In genomic region chr6:91268941-91269340, GRCh38 we compare ENCODE assay signal across 28 cellular contexts.
"Had no signal": no experiment of that assay in that cellular context is flagged by ENCODE, and none has a peak within 500 bp of the region (broad histone marks: within the 10 kb centered on the region; RNA-seq: fewer than 3 reads in every experiment).

No MANE protein-coding gene starts in this region.

- H3K4me1 Mint-ChIP-seq: activated CD4-positive, alpha-beta memory T cell treated with anti-CD3 and anti-CD28 coated beads, Interleukin-2, amount 10 ng/mL, durations not matched to agents 7 days and 5 days; activated CD4-positive, alpha-beta T cell treated with anti-CD3 and anti-CD28 coated beads for 36 hours; activated naive CD4-positive, alpha-beta T cell treated with anti-CD3 and anti-CD28 coated beads, Interleukin-2, amount 10 ng/mL, durations not matched to agents 7 days and 5 days; activated naive CD8-positive, alpha-beta T cell treated with anti-CD3 and anti-CD28 coated beads for 36 hours had no signal

- H3K9me3 Mint-ChIP-seq: activated T-cell treated with anti-CD3 and anti-CD28 coated beads, Interleukin-2, amount 50 U/mL, for 72 hours; activated T-helper 2 cell treated with anti-CD3 and anti-CD28 coated beads, Interferon-gamma antibody, Interleukin-2, Interleukin-4, amounts not matched to agents 10 μg/mL and 5 μg/mL and 100 μg/mL, durations not matched to agents 14 hours and 24 hours and 36 hours had no signal

- H3K4me1 ChIP-seq: body of pancreas, SJCRH30 had no signal

- H3K36me3 ChIP-seq: cardiac muscle cell, SJCRH30, WERI-Rb-1 had no signal

- H3K27ac ChIP-seq: body of pancreas, cardiac muscle cell, SJCRH30, WERI-Rb-1 had no signal

- ATAC-seq: activated CD4-positive, alpha-beta T cell treated with anti-CD3 and anti-CD28 coated beads for 36 hours; activated T-cell treated with anti-CD3 and anti-CD28 coated beads, Interleukin-2, amount 50 U/mL, for 72 hours; body of pancreas; K562; Panc1; Right ventricle myocardium inferior had no signal

- H3K27ac Mint-ChIP-seq: activated CD4-positive, alpha-beta memory T cell treated with anti-CD3 and anti-CD28 coated beads, Interleukin-2, amount 10 ng/mL, durations not matched to agents 7 days and 5 days; activated CD4-positive, alpha-beta T cell treated with anti-CD3 and anti-CD28 coated beads for 36 hours; activated naive CD4-positive, alpha-beta T cell treated with anti-CD3 and anti-CD28 coated beads, Interleukin-2, amount 10 ng/mL, durations not matched to agents 7 days and 5 days; activated naive CD8-positive, alpha-beta T cell treated with anti-CD3 and anti-CD28 coated beads for 36 hours; activated T-cell treated with anti-CD3 and anti-CD28 coated beads, Interleukin-2, amount 50 U/mL, for 72 hours; activated T-helper 2 cell treated with anti-CD3 and anti-CD28 coated beads, Interferon-gamma antibody, Interleukin-2, Interleukin-4, amounts not matched to agents 10 μg/mL and 5 μg/mL and 100 μg/mL, durations not matched to agents 14 hours and 24 hours and 36 hours had no signal

- H3K9ac ChIP-seq: SK-N-SH had no signal

- H3K36me3 Mint-ChIP-seq: activated naive CD4-positive, alpha-beta T cell treated with anti-CD3 and anti-CD28 coated beads, Interleukin-2, amount 10 ng/mL, durations not matched to agents 7 days and 5 days; activated naive CD8-positive, alpha-beta T cell treated with anti-CD3 and anti-CD28 coated beads for 36 hours had no signal

- H3K4me3 Mint-ChIP-seq: activated CD4-positive, alpha-beta memory T cell treated with anti-CD3 and anti-CD28 coated beads, Interleukin-2, amount 10 ng/mL, durations not matched to agents 7 days and 5 days; activated CD4-positive, alpha-beta T cell treated with anti-CD3 and anti-CD28 coated beads for 36 hours; activated naive CD4-positive, alpha-beta T cell treated with anti-CD3 and anti-CD28 coated beads, Interleukin-2, amount 10 ng/mL, durations not matched to agents 7 days and 5 days; activated naive CD8-positive, alpha-beta T cell treated with anti-CD3 and anti-CD28 coated beads for 36 hours; activated T-cell treated with anti-CD3 and anti-CD28 coated beads, Interleukin-2, amount 50 U/mL, for 72 hours had no signal

- DNase-seq: activated CD4-positive, alpha-beta memory T cell treated with anti-CD3 and anti-CD28 coated beads, Interleukin-2, amount 10 ng/mL, durations not matched to agents 7 days and 5 days; activated CD4-positive, alpha-beta T cell treated with anti-CD3 and anti-CD28 coated beads for 36 hours; activated CD4-positive, alpha-beta T cell treated with anti-CD3 and anti-CD28 coated beads, Interleukin-2, amount 50 U/mL, for 1 hour; activated gamma-delta T cell treated with Interleukin-2 at 50 U/mL for 16 hours; activated naive CD4-positive, alpha-beta T cell treated with anti-CD3 and anti-CD28 coated beads, Interleukin-2, amount 10 ng/mL, durations not matched to agents 7 days and 5 days; activated naive CD8-positive, alpha-beta T cell treated with anti-CD3 and anti-CD28 coated beads for 36 hours; activated T-cell treated with anti-CD3 and anti-CD28 coated beads for 4 hours; activated T-cell treated with anti-CD3 and anti-CD28 coated beads, Interleukin-2, amount 50 U/mL, for 72 hours; body of pancreas; Karpas-422; NCI-H1105 treated with DMSO at 0.1 percent for 48 hours; NCI-H187 treated with DMSO at 0.1 percent for 48 hours; NCI-H2081 treated with DMSO at 0.1 percent for 48 hours; NCI-H2171 treated with DMSO at 0.1 percent for 48 hours; NCI-H226; NCI-H526; NCI-H774; OCI-M1; RPMI8226; SJCRH30; SK-N-SH; T-helper 1 cell; WERI-Rb-1 had no signal

- H3K27me3 Mint-ChIP-seq: activated CD4-positive, alpha-beta memory T cell treated with anti-CD3 and anti-CD28 coated beads, Interleukin-2, amount 10 ng/mL, durations not matched to agents 7 days and 5 days; activated CD4-positive, alpha-beta T cell treated with anti-CD3 and anti-CD28 coated beads for 36 hours; activated naive CD4-positive, alpha-beta T cell treated with anti-CD3 and anti-CD28 coated beads, Interleukin-2, amount 10 ng/mL, durations not matched to agents 7 days and 5 days; activated naive CD8-positive, alpha-beta T cell treated with anti-CD3 and anti-CD28 coated beads for 36 hours had no signal

- H3K9me3 ChIP-seq: body of pancreas, SJCRH30, SK-N-SH had no signal

- H3K4me3 ChIP-seq: body of pancreas, cardiac muscle cell, K562, SJCRH30 had no signal

- H3K4me2 ChIP-seq: SK-N-SH had no signal

- H3K27me3 ChIP-seq: body of pancreas, cardiac muscle cell, SJCRH30 had no signal
